14 cellular contexts compared by ENCODE assay signal in the genomic region with DNA sequence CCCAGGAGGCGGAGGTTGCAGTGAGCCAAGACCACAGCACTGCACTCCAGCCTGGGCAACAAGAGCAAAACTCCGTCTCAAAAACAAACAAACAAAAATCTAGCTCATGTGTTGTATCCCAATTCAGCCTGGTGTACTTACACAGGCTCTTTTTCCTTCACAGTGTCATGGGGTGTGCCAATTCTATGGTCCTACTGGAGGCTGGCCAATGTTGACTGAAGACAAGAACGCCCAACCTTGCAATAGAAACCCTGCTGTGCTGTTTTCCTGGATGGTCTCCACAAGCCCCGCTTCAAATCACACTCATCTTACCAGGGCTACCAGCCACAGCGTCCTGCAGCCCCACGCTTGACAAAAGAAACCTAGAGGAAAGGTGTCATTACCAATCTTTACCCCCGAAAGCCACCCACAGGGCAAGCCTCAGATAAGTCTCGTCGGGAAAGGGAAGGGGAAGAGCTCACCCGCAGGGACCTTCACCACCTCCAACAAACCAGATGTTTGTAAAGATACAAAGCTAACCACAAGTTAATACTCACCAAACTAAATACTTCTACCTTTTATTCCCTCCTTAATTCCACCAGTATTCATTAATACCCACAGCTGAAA.
DNase-seq lines count a peak whose midpoint lies in the region; ATAC-seq and TF ChIP-seq lines count a peak whose summit lies in the region.
"Had no signal": no experiment of that assay in that cellular context is flagged by ENCODE, and none has a peak within 500 bp of the region (broad histone marks: within the 10 kb centered on the region; RNA-seq: fewer than 3 reads in every experiment).

No MANE protein-coding gene starts in this region.

- peaks cover 23% of the 10 kb centered on the region for H3K36me3 Mint-ChIP-seq in dendritic cell treated with granulocyte-macrophage colony-stimulating factor and Interleukin-4, amounts not matched to agents 40 ng/mL and 50 ng/mL, for 4 days (ENCODE audit: low read depth)
- H3K36me3 Mint-ChIP-seq: stimulated activated effector memory CD8-positive, alpha-beta T cell treated with anti-CD3 and anti-CD28 coated beads, Interleukin-12 subunit alpha, Interleukin-12 subunit beta, amount 100 ng/mL, for 72 hours had no signal

- TF ChIP-seq CTCF in psoas muscle (IDR thresholded peaks at IDR 0.05) (no peak), BE2C (IDR thresholded peaks at IDR 0.05; ENCODE audit: low read depth, low read length) (no peak)

- no peaks in the 10 kb centered on the region for H3K9me3 Mint-ChIP-seq in dendritic cell treated with granulocyte-macrophage colony-stimulating factor and Interleukin-4, amounts not matched to agents 40 ng/mL and 50 ng/mL, for 4 days
- H3K9me3 Mint-ChIP-seq: activated T-cell treated with anti-CD3 and anti-CD28 coated beads, Interleukin-2, amount 50 U/mL, for 4 hours; stimulated activated effector memory CD8-positive, alpha-beta T cell treated with anti-CD3 and anti-CD28 coated beads, Interleukin-12 subunit alpha, Interleukin-12 subunit beta, amount 100 ng/mL, for 72 hours had no signal

- peak; percentile 58 for DNase-seq in H4 (ENCODE audit: low spot score)
- peak; percentile 74 for DNase-seq in NCI-H2196 (lab: John Stamatoyannopoulos, UW; ENCODE audit: unreplicated experiment)
- no peak for DNase-seq in psoas muscle
- no peak for DNase-seq in NCI-H524 (lab: John Stamatoyannopoulos, UW)
- no peak for DNase-seq in stimulated activated naive CD8-positive, alpha-beta T cell treated with anti-CD3 and anti-CD28 coated beads, Interleukin-15, Interleukin-2, amounts not matched to agents 100 U/mL and 50 U/mL, for 24 hours
- DNase-seq in BE2C: no peak
- DNase-seq: activated T-cell treated with anti-CD3 and anti-CD28 coated beads, Interleukin-2, amount 50 U/mL, for 4 hours; amniotic stem cell; foreskin fibroblast; Kasumi-1; NCI-H2227 treated with DMSO at 0.1 percent for 48 hours had no signal

- no peaks in the 10 kb centered on the region for H3K27me3 ChIP-seq in psoas muscle (ENCODE audit: insufficient read depth in 3 of 3, low read length in 2 of 3)
- no peaks in the 10 kb centered on the region for H3K27me3 ChIP-seq in BE2C

- WGBS in psoas muscle, 3 donors: 49 to 76% (median 59%) methylated on average over 9 to 10 of the region's 10 CpGs

- peak overlapping the region; percentile 18 for H3K27ac Mint-ChIP-seq in dendritic cell treated with granulocyte-macrophage colony-stimulating factor and Interleukin-4, amounts not matched to agents 40 ng/mL and 50 ng/mL, for 4 days
- H3K27ac Mint-ChIP-seq: stimulated activated effector memory CD8-positive, alpha-beta T cell treated with anti-CD3 and anti-CD28 coated beads, Interleukin-12 subunit alpha, Interleukin-12 subunit beta, amount 100 ng/mL, for 72 hours had no signal

- H3K36me3 ChIP-seq in psoas muscle (ENCODE audit: insufficient read depth in 1 of 2, low read depth in 1 of 2) (no peaks in the 10 kb centered on the region), BE2C (no peaks in the 10 kb centered on the region)

- H3K27ac ChIP-seq in psoas muscle: no peak overlapping the region

- intact Hi-C loops in dendritic cell treated with granulocyte-macrophage colony-stimulating factor and Interleukin-4, amounts not matched to agents 40 ng/mL and 50 ng/mL, for 4 days (cut with micrococcal nuclease): no loop called here
- intact Hi-C loops in psoas muscle (cut with DNase I): no loop called here

- H3K27me3 Mint-ChIP-seq in dendritic cell treated with granulocyte-macrophage colony-stimulating factor and Interleukin-4, amounts not matched to agents 40 ng/mL and 50 ng/mL, for 4 days: no peaks in the 10 kb centered on the region

- ATAC-seq in psoas muscle: peak in 3 of 4 donors; percentile 20 to 33 (median 23)
- no peak for ATAC-seq in stimulated activated naive CD8-positive, alpha-beta T cell treated with anti-CD3 and anti-CD28 coated beads, Interleukin-15, Interleukin-2, amounts not matched to agents 100 U/mL and 50 U/mL, for 24 hours
- ATAC-seq in GM21529 (IDR thresholded peaks at IDR 0.05; ENCODE audit: unreplicated experiment): no peak
- ATAC-seq: activated T-cell treated with anti-CD3 and anti-CD28 coated beads, Interleukin-2, amount 50 U/mL, for 4 hours; stimulated activated effector memory CD8-positive, alpha-beta T cell treated with anti-CD3 and anti-CD28 coated beads, Interleukin-12 subunit alpha, Interleukin-12 subunit beta, amount 100 ng/mL, for 72 hours had no signal

- H3K4me3 Mint-ChIP-seq in dendritic cell treated with granulocyte-macrophage colony-stimulating factor and Interleukin-4, amounts not matched to agents 40 ng/mL and 50 ng/mL, for 4 days: no peak overlapping the region
- H3K4me3 Mint-ChIP-seq: activated T-cell treated with anti-CD3 and anti-CD28 coated beads, Interleukin-2, amount 50 U/mL, for 4 hours; stimulated activated effector memory CD8-positive, alpha-beta T cell treated with anti-CD3 and anti-CD28 coated beads, Interleukin-12 subunit alpha, Interleukin-12 subunit beta, amount 100 ng/mL, for 72 hours had no signal

- no peak overlapping the region for H3K4me3 ChIP-seq in psoas muscle
- no peak overlapping the region for H3K4me3 ChIP-seq in BE2C (ENCODE audit: low read depth, low read length)

- peaks cover 37% of the 10 kb centered on the region for H3K4me1 Mint-ChIP-seq in dendritic cell treated with granulocyte-macrophage colony-stimulating factor and Interleukin-4, amounts not matched to agents 40 ng/mL and 50 ng/mL, for 4 days (ENCODE audit: low read depth)
- H3K4me1 Mint-ChIP-seq: stimulated activated effector memory CD8-positive, alpha-beta T cell treated with anti-CD3 and anti-CD28 coated beads, Interleukin-12 subunit alpha, Interleukin-12 subunit beta, amount 100 ng/mL, for 72 hours had no signal

- H3K9me3 ChIP-seq in psoas muscle (no peaks in the 10 kb centered on the region), BE2C (no peaks in the 10 kb centered on the region)

- peaks cover 14% of the 10 kb centered on the region for H3K4me1 ChIP-seq in psoas muscle
- H3K4me1 ChIP-seq in BE2C: no peaks in the 10 kb centered on the region

Comparison
In these comparisons a context has a peak if more than half of its experiments do, and no peak if none do; other contexts are left out.
1. DNase-seq: peak in H4 (single experiment) and NCI-H2196 (single experiment); none in psoas muscle (0 of 2), NCI-H524 (0 of 2), stimulated activated naive CD8-positive, alpha-beta T cell treated with anti-CD3 and anti-CD28 coated beads, Interleukin-15, Interleukin-2, amounts not matched to agents 100 U/mL and 50 U/mL, for 24 hours (single experiment) and BE2C (single experiment).
2. ATAC-seq: peak in psoas muscle (3 of 4); none in stimulated activated naive CD8-positive, alpha-beta T cell treated with anti-CD3 and anti-CD28 coated beads, Interleukin-15, Interleukin-2, amounts not matched to agents 100 U/mL and 50 U/mL, for 24 hours (single experiment) and GM21529 (single experiment).